ENCODE assay signal across 11 cellular contexts in genomic region chr12:98606367-98606985, GRCh38. TPM values are rescaled to one million over a fixed set of nuclear protein-coding genes. Genes with fewer than 3 reads are reported as not detected.
A peak's percentile ranks its signal among the peaks of the same experiment; 100 is the strongest.
DNase-seq lines count a peak whose midpoint lies in the region; ATAC-seq and TF ChIP-seq lines count a peak whose summit lies in the region.
"Had no signal": no experiment of that assay in that cellular context is flagged by ENCODE, and none has a peak within 500 bp of the region (broad histone marks: within the 10 kb centered on the region; RNA-seq: fewer than 3 reads in every experiment).

No MANE protein-coding gene starts in this region.

- CTCF ChIA-PET in A673 (lab: Charles Lee): no interaction called here

- no peak overlapping the region for H3K4me3 ChIP-seq in A673 (ENCODE audit: low read depth, low read length, poor library complexity, severe bottlenecking)
- H3K4me3 ChIP-seq: prostate gland had no signal

- peaks cover 31% of the 10 kb centered on the region for H3K36me3 ChIP-seq in A673 (ENCODE audit: insufficient read depth, low read length, poor library complexity, severe bottlenecking)

- intact Hi-C loops in A673 (cut with micrococcal nuclease; ENCODE audit: unreplicated experiment): no loop called here

- no peaks in the 10 kb centered on the region for H3K9me3 ChIP-seq in A673 (ENCODE audit: low read depth, low read length, poor library complexity, severe bottlenecking)
- H3K9me3 ChIP-seq: BE2C, prostate gland had no signal

- no peaks in the 10 kb centered on the region for H3K27me3 ChIP-seq in A673 (replicated peaks; ENCODE audit: insufficient read depth, low read depth, low read length, poor library complexity)
- H3K27me3 ChIP-seq: BE2C had no signal

- no peak for ATAC-seq in HG03460 (IDR thresholded peaks at IDR 0.05; ENCODE audit: unreplicated experiment)

- POLR2A ChIA-PET in A673 (lab: Charles Lee; ENCODE audit: low non-redundant PET): interaction anchor here (0.7 kb wide), 1 partner anchor 21 kb away, joined by 3 read pairs; no protein-coding TSS in a partner anchor

- TF ChIP-seq CTCF in A673 (conservative IDR thresholded peaks at IDR 0.05; ENCODE audit: low read depth, low read length) (peak; percentile 25; the same call in 1 of the 2 replicates), GM13976 (IDR thresholded peaks at IDR 0.05; ENCODE audit: borderline replicate concordance, control extremely low read depth, extremely low read depth, insufficient read depth, missing control alignments) (peak; percentile 5)

- no TSS peak for BruUV-seq in A673 (replicated peaks; lab: Mats Ljungman, UMichigan)

- H3K27ac ChIP-seq in A673 (ENCODE audit: low read depth, low read length, poor library complexity, severe bottlenecking): no peak overlapping the region
- H3K27ac ChIP-seq: prostate gland had no signal

- in situ Hi-C loops in GM13976 (cut with MboI; ENCODE audit: low sequenced_read_pairs, unreplicated experiment): no loop called here

- no peak for DNase-seq in A673 (ENCODE audit: low spot score)
- DNase-seq in GM13976 (ENCODE audit: low spot score): no peak
- DNase-seq in OCI-M1 (lab: John Stamatoyannopoulos, UW): peak; percentile 10
- peak; percentile 19 for DNase-seq in fibroblast of peridontal ligament (ENCODE audit: extremely low read depth)
- DNase-seq in NCI-H748 (lab: John Stamatoyannopoulos, UW; ENCODE audit: unreplicated experiment): no peak
- DNase-seq in hypothalamus (lab: John Stamatoyannopoulos, UW): no peak
- no peak for DNase-seq in stimulated activated CD4-positive, alpha-beta T cell treated with anti-CD3 and anti-CD28 coated beads, Interleukin-1b, Interleukin-23, amount 100 ng/mL, for 48 hours
- DNase-seq: activated naive CD4-positive, alpha-beta T cell treated with anti-CD3 and anti-CD28 coated beads, Interleukin-2, amount 50 U/mL, for 16 hours; BE2C had no signal

- no peaks in the 10 kb centered on the region for H3K4me1 ChIP-seq in A673 (ENCODE audit: insufficient read depth, low read length, poor library complexity, severe bottlenecking)
- H3K4me1 ChIP-seq: BE2C, prostate gland had no signal

RNA-seq across cellular contexts. Expression of gene SLC25A3, which starts 13.0 kb away (rescaled TPM):
- 718 and 737 TPM in 2 replicates for total RNA-seq in A673 (2021)

RNA-seq across cellular contexts. Expression of gene IKBIP, which starts 38.1 kb away (rescaled TPM):
- total RNA-seq in A673 (2021): 23.2 and 24.3 TPM in 2 replicates

RNA-seq across cellular contexts. Expression of gene APAF1, which starts 38.6 kb away (rescaled TPM):
- 24.2 and 28.4 TPM in 2 replicates for total RNA-seq in A673 (2021)

Comparison
In these comparisons a context has a peak if more than half of its experiments do, and no peak if none do; other contexts are left out.
1. DNase-seq: peak in OCI-M1 (single experiment) and fibroblast of peridontal ligament (single experiment); none in A673 (single experiment), GM13976 (single experiment), NCI-H748 (single experiment), hypothalamus (0 of 51) and stimulated activated CD4-positive, alpha-beta T cell treated with anti-CD3 and anti-CD28 coated beads, Interleukin-1b, Interleukin-23, amount 100 ng/mL, for 48 hours (single experiment).